ENCODE assay signal across 1 cellular context in the genomic region with DNA sequence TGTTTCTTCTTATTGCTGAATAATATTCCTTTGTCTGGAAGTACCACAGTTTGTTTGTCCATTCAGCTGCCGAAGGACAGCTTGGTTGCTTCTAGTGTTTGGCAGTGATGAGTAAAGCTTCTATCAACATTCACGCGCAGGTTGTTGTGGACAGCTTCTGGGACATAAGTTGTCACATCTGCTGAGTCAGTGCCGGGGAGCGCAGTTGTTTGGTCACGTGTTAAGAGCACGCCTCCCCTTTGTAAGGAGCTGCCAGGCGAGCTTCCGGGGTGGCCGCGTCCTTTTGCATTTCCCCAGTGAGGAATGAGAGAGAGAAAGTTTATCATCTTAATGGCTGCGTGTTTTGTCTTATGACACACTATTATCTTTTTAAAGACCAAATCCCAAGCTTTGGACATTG.
TF ChIP-seq lines count a peak whose summit lies in the region.

No MANE protein-coding gene starts in this region.

TF ChIP-seq in K562, 482 proteins besides CTCF, POLR2A, EP300 and RAD21 (continued from another document and continues in another):
- no peak for TF ChIP-seq ZNF232 (CRISPR knock-in tag; IDR thresholded peaks at IDR 0.05)
- peak; percentile 97 for TF ChIP-seq ZNF316 (IDR thresholded peaks at IDR 0.05)
- no peak for TF ChIP-seq THRB (CRISPR knock-in tag; conservative IDR thresholded peaks at IDR 0.05)
- no peak for TF ChIP-seq ZSCAN29 (IDR thresholded peaks at IDR 0.05)
- TF ChIP-seq ATF7 (IDR thresholded peaks at IDR 0.05), result peak; percentile 54; the same call in 1 of the 2 replicates
- peak; percentile 49; the same call in 1 of the 2 replicates for TF ChIP-seq GABPA (tag; conservative IDR thresholded peaks at IDR 0.05; ENCODE audit: low read depth)
- TF ChIP-seq MEIS2 (IDR thresholded peaks at IDR 0.05; ENCODE audit: partially characterized antibody), result peak; percentile 80
- no peak for TF ChIP-seq SMARCE1 (IDR thresholded peaks at IDR 0.05)
- no peak for TF ChIP-seq PCBP2 (IDR thresholded peaks at IDR 0.05; ENCODE audit: low read depth, low read length, poor library complexity, severe bottlenecking)
- peak; percentile 97 for TF ChIP-seq NFE2 (IDR thresholded peaks at IDR 0.05; ENCODE audit: low read depth)
- TF ChIP-seq MCM5 (IDR thresholded peaks at IDR 0.05; ENCODE audit: low read depth), result no peak
- no peak for TF ChIP-seq BCOR (IDR thresholded peaks at IDR 0.05)
- peak; percentile 95 for TF ChIP-seq TFE3 (CRISPR knock-in tag; IDR thresholded peaks at IDR 0.05)
- peak; percentile 85 for TF ChIP-seq BACH1 (tag; IDR thresholded peaks at IDR 0.05)
- peak; percentile 71 for TF ChIP-seq FOXJ2 (tag; IDR thresholded peaks at IDR 0.05)
- peak; percentile 50 for TF ChIP-seq TAF9B (IDR thresholded peaks at IDR 0.05; ENCODE audit: partially characterized antibody)
- peak; percentile 91 for TF ChIP-seq MAFK (IDR thresholded peaks at IDR 0.05; ENCODE audit: low read length)
- no peak for TF ChIP-seq SRSF3 (IDR thresholded peaks at IDR 0.05; ENCODE audit: insufficient read depth, low read length)
- TF ChIP-seq, protein P1, sequence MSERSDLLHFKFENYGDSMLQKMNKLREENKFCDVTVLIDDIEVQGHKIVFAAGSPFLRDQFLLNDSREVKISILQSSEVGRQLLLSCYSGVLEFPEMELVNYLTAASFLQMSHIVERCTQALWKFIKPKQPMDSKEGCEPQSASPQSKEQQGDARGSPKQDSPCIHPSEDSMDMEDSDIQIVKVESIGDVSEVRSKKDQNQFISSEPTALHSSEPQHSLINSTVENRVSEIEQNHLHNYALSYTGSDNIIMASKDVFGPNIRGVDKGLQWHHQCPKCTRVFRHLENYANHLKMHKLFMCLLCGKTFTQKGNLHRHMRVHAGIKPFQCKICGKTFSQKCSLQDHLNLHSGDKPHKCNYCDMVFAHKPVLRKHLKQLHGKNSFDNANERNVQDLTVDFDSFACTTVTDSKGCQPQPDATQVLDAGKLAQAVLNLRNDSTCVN (CRISPR knock-in tag; IDR thresholded peaks at IDR 0.05), result no peak
- TF ChIP-seq RERE (CRISPR knock-in tag; IDR thresholded peaks at IDR 0.05; ENCODE audit: borderline replicate concordance), result no peak
- TF ChIP-seq, protein P2, sequence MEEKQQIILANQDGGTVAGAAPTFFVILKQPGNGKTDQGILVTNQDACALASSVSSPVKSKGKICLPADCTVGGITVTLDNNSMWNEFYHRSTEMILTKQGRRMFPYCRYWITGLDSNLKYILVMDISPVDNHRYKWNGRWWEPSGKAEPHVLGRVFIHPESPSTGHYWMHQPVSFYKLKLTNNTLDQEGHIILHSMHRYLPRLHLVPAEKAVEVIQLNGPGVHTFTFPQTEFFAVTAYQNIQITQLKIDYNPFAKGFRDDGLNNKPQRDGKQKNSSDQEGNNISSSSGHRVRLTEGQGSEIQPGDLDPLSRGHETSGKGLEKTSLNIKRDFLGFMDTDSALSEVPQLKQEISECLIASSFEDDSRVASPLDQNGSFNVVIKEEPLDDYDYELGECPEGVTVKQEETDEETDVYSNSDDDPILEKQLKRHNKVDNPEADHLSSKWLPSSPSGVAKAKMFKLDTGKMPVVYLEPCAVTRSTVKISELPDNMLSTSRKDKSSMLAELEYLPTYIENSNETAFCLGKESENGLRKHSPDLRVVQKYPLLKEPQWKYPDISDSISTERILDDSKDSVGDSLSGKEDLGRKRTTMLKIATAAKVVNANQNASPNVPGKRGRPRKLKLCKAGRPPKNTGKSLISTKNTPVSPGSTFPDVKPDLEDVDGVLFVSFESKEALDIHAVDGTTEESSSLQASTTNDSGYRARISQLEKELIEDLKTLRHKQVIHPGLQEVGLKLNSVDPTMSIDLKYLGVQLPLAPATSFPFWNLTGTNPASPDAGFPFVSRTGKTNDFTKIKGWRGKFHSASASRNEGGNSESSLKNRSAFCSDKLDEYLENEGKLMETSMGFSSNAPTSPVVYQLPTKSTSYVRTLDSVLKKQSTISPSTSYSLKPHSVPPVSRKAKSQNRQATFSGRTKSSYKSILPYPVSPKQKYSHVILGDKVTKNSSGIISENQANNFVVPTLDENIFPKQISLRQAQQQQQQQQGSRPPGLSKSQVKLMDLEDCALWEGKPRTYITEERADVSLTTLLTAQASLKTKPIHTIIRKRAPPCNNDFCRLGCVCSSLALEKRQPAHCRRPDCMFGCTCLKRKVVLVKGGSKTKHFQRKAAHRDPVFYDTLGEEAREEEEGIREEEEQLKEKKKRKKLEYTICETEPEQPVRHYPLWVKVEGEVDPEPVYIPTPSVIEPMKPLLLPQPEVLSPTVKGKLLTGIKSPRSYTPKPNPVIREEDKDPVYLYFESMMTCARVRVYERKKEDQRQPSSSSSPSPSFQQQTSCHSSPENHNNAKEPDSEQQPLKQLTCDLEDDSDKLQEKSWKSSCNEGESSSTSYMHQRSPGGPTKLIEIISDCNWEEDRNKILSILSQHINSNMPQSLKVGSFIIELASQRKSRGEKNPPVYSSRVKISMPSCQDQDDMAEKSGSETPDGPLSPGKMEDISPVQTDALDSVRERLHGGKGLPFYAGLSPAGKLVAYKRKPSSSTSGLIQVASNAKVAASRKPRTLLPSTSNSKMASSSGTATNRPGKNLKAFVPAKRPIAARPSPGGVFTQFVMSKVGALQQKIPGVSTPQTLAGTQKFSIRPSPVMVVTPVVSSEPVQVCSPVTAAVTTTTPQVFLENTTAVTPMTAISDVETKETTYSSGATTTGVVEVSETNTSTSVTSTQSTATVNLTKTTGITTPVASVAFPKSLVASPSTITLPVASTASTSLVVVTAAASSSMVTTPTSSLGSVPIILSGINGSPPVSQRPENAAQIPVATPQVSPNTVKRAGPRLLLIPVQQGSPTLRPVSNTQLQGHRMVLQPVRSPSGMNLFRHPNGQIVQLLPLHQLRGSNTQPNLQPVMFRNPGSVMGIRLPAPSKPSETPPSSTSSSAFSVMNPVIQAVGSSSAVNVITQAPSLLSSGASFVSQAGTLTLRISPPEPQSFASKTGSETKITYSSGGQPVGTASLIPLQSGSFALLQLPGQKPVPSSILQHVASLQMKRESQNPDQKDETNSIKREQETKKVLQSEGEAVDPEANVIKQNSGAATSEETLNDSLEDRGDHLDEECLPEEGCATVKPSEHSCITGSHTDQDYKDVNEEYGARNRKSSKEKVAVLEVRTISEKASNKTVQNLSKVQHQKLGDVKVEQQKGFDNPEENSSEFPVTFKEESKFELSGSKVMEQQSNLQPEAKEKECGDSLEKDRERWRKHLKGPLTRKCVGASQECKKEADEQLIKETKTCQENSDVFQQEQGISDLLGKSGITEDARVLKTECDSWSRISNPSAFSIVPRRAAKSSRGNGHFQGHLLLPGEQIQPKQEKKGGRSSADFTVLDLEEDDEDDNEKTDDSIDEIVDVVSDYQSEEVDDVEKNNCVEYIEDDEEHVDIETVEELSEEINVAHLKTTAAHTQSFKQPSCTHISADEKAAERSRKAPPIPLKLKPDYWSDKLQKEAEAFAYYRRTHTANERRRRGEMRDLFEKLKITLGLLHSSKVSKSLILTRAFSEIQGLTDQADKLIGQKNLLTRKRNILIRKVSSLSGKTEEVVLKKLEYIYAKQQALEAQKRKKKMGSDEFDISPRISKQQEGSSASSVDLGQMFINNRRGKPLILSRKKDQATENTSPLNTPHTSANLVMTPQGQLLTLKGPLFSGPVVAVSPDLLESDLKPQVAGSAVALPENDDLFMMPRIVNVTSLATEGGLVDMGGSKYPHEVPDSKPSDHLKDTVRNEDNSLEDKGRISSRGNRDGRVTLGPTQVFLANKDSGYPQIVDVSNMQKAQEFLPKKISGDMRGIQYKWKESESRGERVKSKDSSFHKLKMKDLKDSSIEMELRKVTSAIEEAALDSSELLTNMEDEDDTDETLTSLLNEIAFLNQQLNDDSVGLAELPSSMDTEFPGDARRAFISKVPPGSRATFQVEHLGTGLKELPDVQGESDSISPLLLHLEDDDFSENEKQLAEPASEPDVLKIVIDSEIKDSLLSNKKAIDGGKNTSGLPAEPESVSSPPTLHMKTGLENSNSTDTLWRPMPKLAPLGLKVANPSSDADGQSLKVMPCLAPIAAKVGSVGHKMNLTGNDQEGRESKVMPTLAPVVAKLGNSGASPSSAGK (IDR thresholded peaks at IDR 0.05), result 0 out of 2 replicates have a peak, but pooled peaks have one; percentile 16
- TF ChIP-seq ZNF668 (CRISPR knock-in tag; IDR thresholded peaks at IDR 0.05), result no peak
- no peak for TF ChIP-seq ARID2 (IDR thresholded peaks at IDR 0.05)
- TF ChIP-seq GMEB1 (CRISPR knock-in tag; IDR thresholded peaks at IDR 0.05), result no peak
- TF ChIP-seq TCFL5 (CRISPR knock-in tag; conservative IDR thresholded peaks at IDR 0.05), result no peak
- TF ChIP-seq RBM34 (IDR thresholded peaks at IDR 0.05; ENCODE audit: borderline replicate concordance, insufficient read depth, low read length), result no peak
- TF ChIP-seq HDAC1 (IDR thresholded peaks at IDR 0.05), result peak in 1 of 2 experiments; percentile 30; a peak in 1 of 4 replicates
- TF ChIP-seq ETV1 (tag; conservative IDR thresholded peaks at IDR 0.05; ENCODE audit: low read depth), result peak; percentile 73; the same call in 1 of the 2 replicates
- TF ChIP-seq ARID1B (IDR thresholded peaks at IDR 0.05), result 0 out of 2 replicates have a peak, but pooled peaks have one; percentile 29
- TF ChIP-seq ERF (CRISPR knock-in tag; IDR thresholded peaks at IDR 0.05), result no peak
- peak; percentile 73 for TF ChIP-seq ELF1 (tag; IDR thresholded peaks at IDR 0.05)
- no peak for TF ChIP-seq TSC22D4 (tag; IDR thresholded peaks at IDR 0.05)
- peak; percentile 96 for TF ChIP-seq TOE1 (IDR thresholded peaks at IDR 0.05; ENCODE audit: borderline replicate concordance)
- TF ChIP-seq TOE1 (CRISPR knock-in tag; IDR thresholded peaks at IDR 0.05; ENCODE audit: borderline replicate concordance, low read depth), result no peak
- peak; percentile 96 for TF ChIP-seq RAD51 (IDR thresholded peaks at IDR 0.05; ENCODE audit: borderline replicate concordance, low read depth)
